14 cellular contexts compared by ENCODE assay signal in the genomic region with DNA sequence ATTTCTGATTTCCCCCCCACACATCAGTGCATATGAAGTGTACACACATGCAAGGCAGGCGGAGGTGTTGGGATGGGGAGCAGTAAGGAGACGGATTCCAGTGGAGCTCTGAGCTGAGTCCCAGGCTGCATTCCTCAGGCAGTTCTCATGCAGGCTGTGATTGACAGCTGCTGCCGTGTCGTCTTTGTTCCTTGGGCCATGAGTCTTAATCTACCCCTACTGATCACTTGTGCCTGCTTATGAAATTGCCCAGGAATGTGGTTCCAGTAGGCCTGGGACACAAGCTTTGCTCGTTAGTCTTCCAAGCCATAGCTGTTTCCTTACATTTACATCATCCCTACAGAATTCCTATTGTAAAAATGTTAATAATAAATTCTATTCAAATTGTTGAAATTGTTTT.
DNase-seq lines count a peak whose midpoint lies in the region; ATAC-seq, FAIRE-seq and TF ChIP-seq lines count a peak whose summit lies in the region.
"Had no signal": no experiment of that assay in that cellular context is flagged by ENCODE, and none has a peak within 500 bp of the region (broad histone marks: within the 10 kb centered on the region; RNA-seq: fewer than 3 reads in every experiment).

No MANE protein-coding gene starts in this region.

- H3K36me3 Mint-ChIP-seq in CD14-positive monocyte = no peaks in the 10 kb centered on the region

- H3K27me3 Mint-ChIP-seq in CD14-positive monocyte (ENCODE audit: low read depth in 3 of 3) = peaks cover 0 to 2% (median 2%) of the 10 kb centered on the region in 3 donors
- H3K27me3 Mint-ChIP-seq: activated CD4-positive, alpha-beta T cell treated with anti-CD3 and anti-CD28 coated beads for 36 hours had no signal

- H3K27ac Mint-ChIP-seq in CD14-positive monocyte = no peak overlapping the region
- H3K27ac Mint-ChIP-seq: activated CD4-positive, alpha-beta T cell treated with anti-CD3 and anti-CD28 coated beads for 36 hours had no signal

- no peak overlapping the region for H3K4me3 Mint-ChIP-seq in CD14-positive monocyte
- H3K4me3 Mint-ChIP-seq: activated CD4-positive, alpha-beta T cell treated with anti-CD3 and anti-CD28 coated beads for 36 hours had no signal

- H3K4me3 ChIP-seq in pancreas = no peak overlapping the region
- H3K4me3 ChIP-seq: prostate gland had no signal

- H3K9me3 Mint-ChIP-seq in CD14-positive monocyte = no peaks in the 10 kb centered on the region

- H3K27me3 ChIP-seq in pancreas = no peaks in the 10 kb centered on the region

- no peaks in the 10 kb centered on the region for H3K9me3 ChIP-seq in pancreas
- H3K9me3 ChIP-seq: prostate gland had no signal

- H3K4me1 ChIP-seq in pancreas = no peaks in the 10 kb centered on the region
- H3K4me1 ChIP-seq: prostate gland had no signal

- intact Hi-C loops in CD14-positive monocyte (cut with micrococcal nuclease) (no loop called here), pancreas (cut with DNase I) (loop anchor here in 1 of 3 donors (5.0 to 10.0 kb wide), 2 partner anchors 264 to 356 kb away; no protein-coding TSS in a partner anchor)

- FAIRE-seq in pancreas (lab: Jason Lieb, UNC) = no peak
- FAIRE-seq: GM19239 had no signal

- ATAC-seq in pancreas = no peak
- ATAC-seq: activated CD4-positive, alpha-beta T cell treated with anti-CD3 and anti-CD28 coated beads for 36 hours; esophagus mucosa had no signal

- H3K27ac ChIP-seq in pancreas = no peak overlapping the region
- H3K27ac ChIP-seq: prostate gland had no signal

- TF ChIP-seq CTCF in CD14-positive monocyte (IDR thresholded peaks at IDR 0.05) = no peak
- no peak for TF ChIP-seq CTCF in pancreas (IDR thresholded peaks at IDR 0.05)

- TF ChIP-seq POLR2A in erythroblast (IDR thresholded peaks at IDR 0.05; ENCODE audit: low read length) = no peak

- 67 to 83% methylated on average over 5 of the region's 5 CpGs for WGBS in pancreas, 2 donors

- peak; percentile 12 for DNase-seq in AG08396 (ENCODE audit: low spot score)
- peak; percentile 51 for DNase-seq in HT1080 (ENCODE audit: low read depth)
- peak; percentile 67 for DNase-seq in cerebellar cortex (ENCODE audit: low spot score)
- DNase-seq in kidney tubule cell (ENCODE audit: low spot score) = peak; percentile 98
- no peak for DNase-seq in erythroblast (lab: John Stamatoyannopoulos, UW)
- DNase-seq in stimulated activated CD4-positive, alpha-beta T cell treated with anti-CD3 and anti-CD28 coated beads, Interleukin-4, amount 100 ng/mL, for 4 hours = no peak
- DNase-seq in CD14-positive monocyte (ENCODE audit: low spot score) = no peak
- no peak for DNase-seq in pancreas
- DNase-seq: activated CD4-positive, alpha-beta T cell treated with anti-CD3 and anti-CD28 coated beads for 36 hours; DMS79; stimulated activated CD4-positive, alpha-beta T cell treated with anti-CD3 and anti-CD28 coated beads, Interleukin-2, amount 100 ng/mL, for 24 hours had no signal

- no peaks in the 10 kb centered on the region for H3K36me3 ChIP-seq in pancreas
- H3K36me3 ChIP-seq: prostate gland had no signal

- no peaks in the 10 kb centered on the region for H3K4me1 Mint-ChIP-seq in CD14-positive monocyte
- H3K4me1 Mint-ChIP-seq: activated CD4-positive, alpha-beta T cell treated with anti-CD3 and anti-CD28 coated beads for 36 hours had no signal

Comparison
In these comparisons a context has a peak if more than half of its experiments do, and no peak if none do; other contexts are left out.
1. DNase-seq: peak in AG08396 (single experiment), HT1080 (single experiment), cerebellar cortex (single experiment) and kidney tubule cell (single experiment); none in erythroblast (0 of 2), stimulated activated CD4-positive, alpha-beta T cell treated with anti-CD3 and anti-CD28 coated beads, Interleukin-4, amount 100 ng/mL, for 4 hours (0 of 2), CD14-positive monocyte (single experiment) and pancreas (0 of 6).